In genomic region chr5:67063791-67064190, GRCh38 we compare ENCODE assay signal across 17 cellular contexts.
DNase-seq lines count a peak whose midpoint lies in the region; ATAC-seq, FAIRE-seq and TF ChIP-seq lines count a peak whose summit lies in the region.
"Had no signal": no experiment of that assay in that cellular context is flagged by ENCODE, and none has a peak within 500 bp of the region (broad histone marks: within the 10 kb centered on the region; RNA-seq: fewer than 3 reads in every experiment).

No MANE protein-coding gene starts in this region.

- H3K4me1 ChIP-seq in mammary epithelial cell (ENCODE audit: insufficient read depth, low read length): peaks cover 25% of the 10 kb centered on the region
- H3K4me1 ChIP-seq in foreskin keratinocyte: peaks cover 24% of the 10 kb centered on the region
- H3K4me1 ChIP-seq in HepG2 (ENCODE audit: insufficient read depth, low read length): peaks cover 11% of the 10 kb centered on the region

- POLR2A ChIA-PET in AG04450 (lab: Yijun Ruan, JAX) (no interaction called here), HepG2 (lab: Yijun Ruan, JAX) (no interaction called here)

- in situ Hi-C loops in mammary epithelial cell (cut with MboI; ENCODE audit: low sequenced_read_pairs in 2 of 2): no loop called here
- in situ Hi-C loops in HepG2 (cut with HindIII; ENCODE audit: extremely low pct_ligation_motif_present, low pct_unique_long_range_greater_than_20kb): no loop called here

- H3K9me3 ChIP-seq in AG04450 (ENCODE audit: control insufficient read depth, insufficient read depth, low read length) (no peaks in the 10 kb centered on the region), mammary epithelial cell (replicated peaks; ENCODE audit: insufficient read depth, low read length) (no peaks in the 10 kb centered on the region), HepG2 (ENCODE audit: low read length) (no peaks in the 10 kb centered on the region)
- H3K9me3 ChIP-seq: gastroesophageal sphincter, lower lobe of right lung, SJSA1 had no signal

- CTCF ChIA-PET in AG04450 (lab: Charles Lee) (no interaction called here), mammary epithelial cell (lab: Charles Lee; ENCODE audit: low non-redundant PET) (no interaction called here), HepG2 (lab: Yijun Ruan, JAX; ENCODE audit: low intra/inter-chr PET ratio, low total read pairs) (no interaction called here)

- BruUV-seq in mammary epithelial cell (replicated peaks; lab: Mats Ljungman, UMichigan): no TSS peak
- BruUV-seq in HepG2 (replicated peaks; lab: Mats Ljungman, UMichigan): no TSS peak

- H4K20me1 ChIP-seq in mammary epithelial cell (ENCODE audit: insufficient read depth, low read length) (no peaks in the 10 kb centered on the region), HepG2 (ENCODE audit: insufficient read depth, low read length) (no peaks in the 10 kb centered on the region; the same call in 1 of the 2 replicates)

- H3K79me2 ChIP-seq in mammary epithelial cell (ENCODE audit: insufficient read depth, low read length): peaks cover 90% of the 10 kb centered on the region
- no peaks in the 10 kb centered on the region for H3K79me2 ChIP-seq in HepG2 (ENCODE audit: insufficient read depth, low read length)

- TF ChIP-seq RAD21 in HepG2 (CRISPR knock-in tag; IDR thresholded peaks at IDR 0.05): no peak

- DNase-seq in AG04450 (ENCODE audit: low read depth, low spot score) (peak; percentile 18), HT1080 (ENCODE audit: low read depth) (peak; percentile 48), mammary epithelial cell (peak; percentile 42), foreskin keratinocyte (no peak), HepG2 (ENCODE audit: low spot score) (no peak)
- DNase-seq in stimulated activated CD4-positive, alpha-beta T cell treated with anti-CD3 and anti-CD28 coated beads, Interleukin-15, amount 100 ng/mL, for 24 hours: no peak
- DNase-seq: activated CD4-positive, alpha-beta T cell treated with anti-CD3 and anti-CD28 coated beads for 36 hours; activated CD8-positive, alpha-beta memory T cell treated with anti-CD3 and anti-CD28 coated beads, Interleukin-2, amount 50 U/mL, for 48 hours; activated naive CD4-positive, alpha-beta T cell; H9; lower lobe of right lung; naive thymus-derived CD8-positive, alpha-beta T cell; NCI-H1694 had no signal

- H3K4me3 ChIP-seq in AG04450 (ENCODE audit: low read depth, low read length) (no peak overlapping the region), mammary epithelial cell (replicated peaks in 1 of 3; ENCODE audit: insufficient read depth in 1 of 3, low read depth in 2 of 3, low read length in 3 of 3) (no peak overlapping the region), HepG2 (replicated peaks in 1 of 3; ENCODE audit: insufficient read depth in 1 of 3, low read depth in 2 of 3, low read length in 3 of 3) (no peak overlapping the region)
- H3K4me3 ChIP-seq: gastroesophageal sphincter, lower lobe of right lung, SJSA1 had no signal

- H3K4me2 ChIP-seq in mammary epithelial cell (ENCODE audit: insufficient read depth, low read depth, low read length) (no peak overlapping the region), HepG2 (ENCODE audit: low read depth, low read length) (no peak overlapping the region)

- no peak overlapping the region for H3K9ac ChIP-seq in mammary epithelial cell (ENCODE audit: insufficient read depth, low read length)
- H3K9ac ChIP-seq in HepG2 (ENCODE audit: insufficient read depth, low read depth, low read length): no peak overlapping the region

- no peak for TF ChIP-seq POLR2A in HepG2 (IDR thresholded peaks at IDR 0.05; ENCODE audit: insufficient read depth in 1 of 2, low read depth in 2 of 2, low read length in 2 of 2)

- WGBS in mammary epithelial cell (ENCODE audit: low coverage, missing lambda C conversion rate): 100% methylated on average over 3 of the region's 3 CpGs
- 99% methylated on average over 3 of the region's 3 CpGs for WGBS in HepG2 (ENCODE audit: low lambda C conversion rate)

- TF ChIP-seq CTCF in AG04450 (IDR thresholded peaks at IDR 0.05; ENCODE audit: low read depth, low read length) (no peak), mammary epithelial cell (conservative IDR thresholded peaks at IDR 0.05 in 1 of 2, IDR thresholded peaks at IDR 0.05 in 1 of 2; ENCODE audit: extremely low read depth in 1 of 2, insufficient read depth in 1 of 2, low read depth in 1 of 2, low read length in 2 of 2) (no peak), foreskin keratinocyte (conservative IDR thresholded peaks at IDR 0.05) (no peak), HepG2 (CRISPR knock-in tag; IDR thresholded peaks at IDR 0.05) (no peak)

- no peak for ATAC-seq in foreskin keratinocyte
- ATAC-seq in HepG2: no peak
- ATAC-seq in HG02973 (IDR thresholded peaks at IDR 0.05; ENCODE audit: unreplicated experiment): no peak
- no peak for ATAC-seq in HG03571 (IDR thresholded peaks at IDR 0.05; ENCODE audit: unreplicated experiment)
- ATAC-seq: activated CD4-positive, alpha-beta T cell treated with anti-CD3 and anti-CD28 coated beads for 36 hours; gastroesophageal sphincter; lower lobe of right lung; naive thymus-derived CD8-positive, alpha-beta T cell had no signal

- H3K27ac ChIP-seq in AG04450 (ENCODE audit: low read depth, low read length) (no peak overlapping the region), mammary epithelial cell (ENCODE audit: insufficient read depth, low read depth, low read length) (no peak overlapping the region), foreskin keratinocyte (peak overlapping the region; percentile 91), HepG2 (ENCODE audit: extremely low read length, insufficient read depth, low read length) (no peak overlapping the region)
- H3K27ac ChIP-seq: gastroesophageal sphincter, lower lobe of right lung, SJSA1 had no signal

- dilution Hi-C loops in mammary epithelial cell (cut with HindIII; ENCODE audit: low sequenced_read_pairs): no loop called here

- intact Hi-C loops in mammary epithelial cell (cut with micrococcal nuclease): no loop called here
- intact Hi-C loops in HepG2 (cut with micrococcal nuclease; ENCODE audit: unreplicated experiment): no loop called here

- peaks cover 4% of the 10 kb centered on the region for H3K36me3 ChIP-seq in mammary epithelial cell (ENCODE audit: insufficient read depth, low read length)
- no peaks in the 10 kb centered on the region for H3K36me3 ChIP-seq in HepG2 (replicated peaks in 1 of 2; ENCODE audit: control insufficient read depth in 1 of 2, insufficient read depth in 2 of 2, low read length in 2 of 2)
- H3K36me3 ChIP-seq: lower lobe of right lung, SJSA1 had no signal

- FAIRE-seq in HepG2 (lab: Jason Lieb, UNC): no peak

- H3K27me3 ChIP-seq in AG04450 (ENCODE audit: control insufficient read depth, insufficient read depth, low read length) (no peaks in the 10 kb centered on the region), mammary epithelial cell (ENCODE audit: insufficient read depth, low read length) (no peaks in the 10 kb centered on the region), foreskin keratinocyte (no peaks in the 10 kb centered on the region), HepG2 (ENCODE audit: control insufficient read depth in 1 of 2, insufficient read depth in 2 of 2, low read length in 2 of 2) (no peaks in the 10 kb centered on the region)
- H3K27me3 ChIP-seq: gastroesophageal sphincter, SJSA1 had no signal

- H2AFZ ChIP-seq in mammary epithelial cell (ENCODE audit: low read depth, low read length) (no peak overlapping the region), HepG2 (ENCODE audit: low read length) (no peak overlapping the region)

- TF ChIP-seq EP300 in HepG2 (IDR thresholded peaks at IDR 0.05; ENCODE audit: low read depth in 2 of 2, low read length in 2 of 2) (no peak), HepG2 (CRISPR knock-in tag; IDR thresholded peaks at IDR 0.05; ENCODE audit: borderline replicate concordance) (no peak)

TF ChIP-seq in HepG2, 621 proteins besides CTCF, POLR2A, EP300 and RAD21 (continues in another document):
- no peak for TF ChIP-seq CBX1 (IDR thresholded peaks at IDR 0.05; ENCODE audit: low read depth)
- TF ChIP-seq PTBP1 (IDR thresholded peaks at IDR 0.05; ENCODE audit: low read depth, low read length, poor library complexity, severe bottlenecking): no peak
- no peak for TF ChIP-seq REPIN1 (CRISPR knock-in tag; IDR thresholded peaks at IDR 0.05; ENCODE audit: borderline replicate concordance, low read depth)
- TF ChIP-seq PLSCR1 (CRISPR knock-in tag; IDR thresholded peaks at IDR 0.05; ENCODE audit: borderline replicate concordance): no peak
- no peak for TF ChIP-seq FUBP1 (CRISPR knock-in tag; IDR thresholded peaks at IDR 0.05; ENCODE audit: borderline replicate concordance)
- TF ChIP-seq ZNF580 (CRISPR knock-in tag; IDR thresholded peaks at IDR 0.05; ENCODE audit: borderline replicate concordance, low read depth): no peak
- no peak for TF ChIP-seq ZNF282 (IDR thresholded peaks at IDR 0.05; ENCODE audit: partially characterized antibody)

Comparison
In these comparisons a context has a peak if more than half of its experiments do, and no peak if none do; other contexts are left out.
1. DNase-seq: peak in AG04450 (single experiment), HT1080 (single experiment) and mammary epithelial cell (single experiment); none in foreskin keratinocyte (0 of 2), stimulated activated CD4-positive, alpha-beta T cell treated with anti-CD3 and anti-CD28 coated beads, Interleukin-15, amount 100 ng/mL, for 24 hours (single experiment) and HepG2 (single experiment).